16 cellular contexts compared by ENCODE assay signal in the genomic region with DNA sequence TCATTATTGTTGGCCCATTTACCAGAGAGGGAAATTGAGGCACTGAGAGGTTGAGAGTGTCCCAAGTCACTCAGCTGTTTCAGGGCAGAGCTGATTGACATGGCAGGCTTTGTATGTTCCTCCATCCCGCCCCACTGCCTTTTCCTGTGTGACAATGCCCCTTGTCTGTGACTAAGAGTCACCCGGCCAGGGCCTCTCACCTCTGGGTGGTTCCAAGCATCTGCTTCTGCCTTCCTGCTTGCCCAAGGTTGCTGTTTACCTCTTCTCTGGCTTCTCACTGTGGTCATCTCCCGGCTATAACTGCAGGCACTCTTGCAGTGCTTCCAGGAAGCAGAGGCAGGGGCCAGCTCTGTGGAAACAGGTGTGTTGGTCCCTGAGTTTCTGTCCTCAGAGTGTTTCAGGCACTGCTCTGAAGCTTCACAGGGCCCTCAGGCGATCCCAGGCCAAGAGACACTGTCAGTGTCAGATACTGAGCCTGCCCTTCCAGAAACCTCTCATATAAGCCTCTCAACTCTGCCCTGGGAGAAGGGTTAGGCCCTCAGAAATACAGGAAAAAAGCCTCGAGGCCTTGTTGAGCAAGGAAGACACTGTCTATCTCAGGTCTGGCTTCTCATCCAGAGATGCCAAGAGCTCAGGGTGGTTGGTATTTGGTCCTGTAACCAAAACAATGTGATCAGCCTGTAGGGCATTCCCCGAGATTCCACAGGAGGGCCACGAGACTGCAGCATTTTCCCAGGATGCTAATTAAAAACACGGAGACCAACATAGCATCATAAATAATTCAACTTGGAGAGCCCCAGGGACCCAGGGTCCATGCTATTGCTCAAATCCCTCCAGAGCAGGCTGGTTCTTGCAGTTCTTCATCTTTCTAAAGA. TPM values are rescaled to one million over a fixed set of nuclear protein-coding genes. Genes with fewer than 3 reads are reported as not detected.
A peak's percentile ranks its signal among the peaks of the same experiment; 100 is the strongest.
DNase-seq lines count a peak whose midpoint lies in the region; ATAC-seq and TF ChIP-seq lines count a peak whose summit lies in the region.
"Had no signal": no experiment of that assay in that cellular context is flagged by ENCODE, and none has a peak within 500 bp of the region (broad histone marks: within the 10 kb centered on the region; RNA-seq: fewer than 3 reads in every experiment).

No MANE protein-coding gene starts in this region.

- no peaks in the 10 kb centered on the region for H3K27me3 Mint-ChIP-seq in activated CD4-positive, alpha-beta T cell treated with anti-CD3 and anti-CD28 coated beads for 36 hours
- no peaks in the 10 kb centered on the region for H3K27me3 Mint-ChIP-seq in WTC11 (ENCODE audit: low read depth)
- H3K27me3 Mint-ChIP-seq: dendritic cell treated with granulocyte-macrophage colony-stimulating factor and Interleukin-4, amounts not matched to agents 40 ng/mL and 50 ng/mL, for 4 days had no signal

- CTCF ChIA-PET in activated CD4-positive, alpha-beta T cell treated with anti-CD3 and anti-CD28 coated beads for 36 hours (lab: Charles Lee), result interaction anchor here (0.9 kb wide), 1 partner anchor 8 kb away, joined by 3 read pairs; no protein-coding TSS in a partner anchor
- CTCF ChIA-PET in WTC11 (lab: Charles Lee), result interaction anchor here (0.8 to 1.2 kb wide), 3 partner anchors 23 to 320 kb away, joined by 3 to 5 read pairs (median 3); no protein-coding TSS in a partner anchor

- DNase-seq in activated CD4-positive, alpha-beta T cell treated with anti-CD3 and anti-CD28 coated beads for 36 hours, result peak; percentile 20
- no peak for DNase-seq in activated CD4-positive, alpha-beta T cell treated with anti-CD3 and anti-CD28 coated beads, Interleukin-2, amount 50 U/mL, for 48 hours
- DNase-seq in EH (ENCODE audit: low read depth) (peak; percentile 6), WTC11 (ENCODE audit: low spot score) (no peak), kidney tubule cell (ENCODE audit: low spot score) (peak; percentile 81), SKM-1 treated with dmso at 0.1 percent for 144 hours (lab: John Stamatoyannopoulos, UW; ENCODE audit: unreplicated experiment) (no peak), DMS79 treated with DMSO at 0.1 percent for 48 hours (lab: John Stamatoyannopoulos, UW) (no peak)
- DNase-seq: ACHN, activated T-cell treated with anti-CD3 and anti-CD28 coated beads for 4 hours, DMS 273 treated with DMSO at 0.1 percent for 48 hours, KG1, NCI-H2081 treated with DMSO at 0.1 percent for 48 hours, ovary had no signal

- POLR2A ChIA-PET in activated CD4-positive, alpha-beta T cell treated with anti-CD3 and anti-CD28 coated beads for 36 hours (lab: Charles Lee), result no interaction called here
- POLR2A ChIA-PET in WTC11 (lab: Charles Lee), result no interaction called here

- TF ChIP-seq CTCF in WTC11 (IDR thresholded peaks at IDR 0.05), result no peak

- no peaks in the 10 kb centered on the region for H3K9me3 Mint-ChIP-seq in activated CD4-positive, alpha-beta T cell treated with anti-CD3 and anti-CD28 coated beads for 36 hours (ENCODE audit: low read depth)
- no peaks in the 10 kb centered on the region for H3K9me3 Mint-ChIP-seq in WTC11
- H3K9me3 Mint-ChIP-seq: dendritic cell treated with granulocyte-macrophage colony-stimulating factor and Interleukin-4, amounts not matched to agents 40 ng/mL and 50 ng/mL, for 4 days; mesothelial cell of epicardium had no signal

- no peaks in the 10 kb centered on the region for H3K36me3 Mint-ChIP-seq in activated CD4-positive, alpha-beta T cell treated with anti-CD3 and anti-CD28 coated beads for 36 hours (ENCODE audit: low read depth)
- no peaks in the 10 kb centered on the region for H3K36me3 Mint-ChIP-seq in WTC11
- H3K36me3 Mint-ChIP-seq: mesothelial cell of epicardium had no signal

- no peak overlapping the region for H3K27ac Mint-ChIP-seq in activated CD4-positive, alpha-beta T cell treated with anti-CD3 and anti-CD28 coated beads for 36 hours
- no peak overlapping the region for H3K27ac Mint-ChIP-seq in WTC11
- H3K27ac Mint-ChIP-seq: dendritic cell treated with granulocyte-macrophage colony-stimulating factor and Interleukin-4, amounts not matched to agents 40 ng/mL and 50 ng/mL, for 4 days; mesothelial cell of epicardium had no signal

- peaks cover 20% of the 10 kb centered on the region for H3K4me1 Mint-ChIP-seq in activated CD4-positive, alpha-beta T cell treated with anti-CD3 and anti-CD28 coated beads for 36 hours
- H3K4me1 Mint-ChIP-seq in WTC11, result no peaks in the 10 kb centered on the region
- H3K4me1 Mint-ChIP-seq: mesothelial cell of epicardium had no signal

- no peak overlapping the region for H3K4me3 Mint-ChIP-seq in activated CD4-positive, alpha-beta T cell treated with anti-CD3 and anti-CD28 coated beads for 36 hours
- no peak overlapping the region for H3K4me3 Mint-ChIP-seq in WTC11
- H3K4me3 Mint-ChIP-seq: dendritic cell treated with granulocyte-macrophage colony-stimulating factor and Interleukin-4, amounts not matched to agents 40 ng/mL and 50 ng/mL, for 4 days; mesothelial cell of epicardium had no signal

- intact Hi-C loops in activated CD4-positive, alpha-beta T cell treated with anti-CD3 and anti-CD28 coated beads for 36 hours (cut with DNase I, micrococcal nuclease), result no loop called here

- no peak for ATAC-seq in activated CD4-positive, alpha-beta T cell treated with anti-CD3 and anti-CD28 coated beads for 36 hours
- ATAC-seq in WTC11, result peak; percentile 68
- no peak for ATAC-seq in HG03442 (IDR thresholded peaks at IDR 0.05; ENCODE audit: unreplicated experiment)

TF ChIP-seq in WTC11, 78 proteins besides CTCF, POLR2A, EP300 and RAD21 (continues in another document):
- TF ChIP-seq ETV6 (CRISPR knock-in tag; IDR thresholded peaks at IDR 0.05), result no peak
- no peak for TF ChIP-seq ZNF416 (CRISPR knock-in tag; IDR thresholded peaks at IDR 0.05)
- TF ChIP-seq, protein P1, sequence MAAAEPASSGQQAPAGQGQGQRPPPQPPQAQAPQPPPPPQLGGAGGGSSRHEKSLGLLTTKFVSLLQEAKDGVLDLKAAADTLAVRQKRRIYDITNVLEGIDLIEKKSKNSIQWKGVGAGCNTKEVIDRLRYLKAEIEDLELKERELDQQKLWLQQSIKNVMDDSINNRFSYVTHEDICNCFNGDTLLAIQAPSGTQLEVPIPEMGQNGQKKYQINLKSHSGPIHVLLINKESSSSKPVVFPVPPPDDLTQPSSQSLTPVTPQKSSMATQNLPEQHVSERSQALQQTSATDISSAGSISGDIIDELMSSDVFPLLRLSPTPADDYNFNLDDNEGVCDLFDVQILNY (CRISPR knock-in tag; IDR thresholded peaks at IDR 0.05), result no peak
- no peak for TF ChIP-seq PRRX2 (CRISPR knock-in tag; IDR thresholded peaks at IDR 0.05)
- TF ChIP-seq ZNF671 (CRISPR knock-in tag; IDR thresholded peaks at IDR 0.05), result no peak
- TF ChIP-seq KAT7 (CRISPR knock-in tag; IDR thresholded peaks at IDR 0.05; ENCODE audit: borderline replicate concordance), result no peak
- TF ChIP-seq GTF2I (CRISPR knock-in tag; conservative IDR thresholded peaks at IDR 0.05), result no peak
- TF ChIP-seq SMAD3 (CRISPR knock-in tag; IDR thresholded peaks at IDR 0.05; ENCODE audit: borderline replicate concordance), result no peak
- no peak for TF ChIP-seq ATF1 (CRISPR knock-in tag; IDR thresholded peaks at IDR 0.05)
- TF ChIP-seq, protein P2, sequence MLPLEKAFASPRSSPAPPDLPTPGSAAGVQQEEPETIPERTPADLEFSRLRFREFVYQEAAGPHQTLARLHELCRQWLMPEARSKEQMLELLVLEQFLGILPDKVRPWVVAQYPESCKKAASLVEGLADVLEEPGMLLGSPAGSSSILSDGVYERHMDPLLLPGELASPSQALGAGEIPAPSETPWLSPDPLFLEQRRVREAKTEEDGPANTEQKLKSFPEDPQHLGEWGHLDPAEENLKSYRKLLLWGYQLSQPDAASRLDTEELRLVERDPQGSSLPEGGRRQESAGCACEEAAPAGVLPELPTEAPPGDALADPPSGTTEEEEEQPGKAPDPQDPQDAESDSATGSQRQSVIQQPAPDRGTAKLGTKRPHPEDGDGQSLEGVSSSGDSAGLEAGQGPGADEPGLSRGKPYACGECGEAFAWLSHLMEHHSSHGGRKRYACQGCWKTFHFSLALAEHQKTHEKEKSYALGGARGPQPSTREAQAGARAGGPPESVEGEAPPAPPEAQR (CRISPR knock-in tag; IDR thresholded peaks at IDR 0.05), result no peak
- no peak for TF ChIP-seq SP1 (CRISPR knock-in tag; conservative IDR thresholded peaks at IDR 0.05)
- no peak for TF ChIP-seq TCF7 (CRISPR knock-in tag; IDR thresholded peaks at IDR 0.05; ENCODE audit: low read depth)
- TF ChIP-seq NR1H2 (CRISPR knock-in tag; IDR thresholded peaks at IDR 0.05), result no peak
- TF ChIP-seq, protein P3, sequence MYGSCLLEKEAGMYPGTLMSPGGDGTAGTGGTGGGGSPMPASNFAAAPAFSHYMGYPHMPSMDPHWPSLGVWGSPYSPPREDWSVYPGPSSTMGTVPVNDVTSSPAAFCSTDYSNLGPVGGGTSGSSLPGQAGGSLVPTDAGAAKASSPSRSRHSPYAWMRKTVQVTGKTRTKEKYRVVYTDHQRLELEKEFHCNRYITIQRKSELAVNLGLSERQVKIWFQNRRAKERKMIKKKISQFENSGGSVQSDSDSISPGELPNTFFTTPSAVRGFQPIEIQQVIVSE (CRISPR knock-in tag; IDR thresholded peaks at IDR 0.05; ENCODE audit: borderline replicate concordance), result no peak
- TF ChIP-seq TEAD1 (CRISPR knock-in tag; IDR thresholded peaks at IDR 0.05), result no peak
- TF ChIP-seq ELF4 (CRISPR knock-in tag; IDR thresholded peaks at IDR 0.05; ENCODE audit: low read depth), result no peak

RNA-seq across cellular contexts. Expression of gene PROM1, which starts 42.0 kb away (rescaled TPM):
- under 1 TPM; 0.16 to 0.35 TPM for total RNA-seq in activated CD4-positive, alpha-beta T cell treated with anti-CD3 and anti-CD28 coated beads for 36 hours
- total RNA-seq in WTC11 (2021), result 56.5 to 65.1 TPM (median 56.8 TPM) in 3 replicates

Comparison
In these comparisons a context has a peak if more than half of its experiments do, and no peak if none do; other contexts are left out.
1. DNase-seq: peak in activated CD4-positive, alpha-beta T cell treated with anti-CD3 and anti-CD28 coated beads for 36 hours (single experiment), EH (single experiment) and kidney tubule cell (single experiment); none in activated CD4-positive, alpha-beta T cell treated with anti-CD3 and anti-CD28 coated beads, Interleukin-2, amount 50 U/mL, for 48 hours (0 of 2), WTC11 (single experiment), SKM-1 treated with dmso at 0.1 percent for 144 hours (single experiment) and DMS79 treated with DMSO at 0.1 percent for 48 hours (single experiment).
2. RNA of gene PROM1, which starts 42.0 kb away (total RNA-seq): 56.5 to 65.1 TPM in WTC11; 0.16 to 0.35 TPM in activated CD4-positive, alpha-beta T cell treated with anti-CD3 and anti-CD28 coated beads for 36 hours; every median in the first group is over 10 times any median in the second.